Comparison of ENCODE assay signal across 19 cellular contexts in the genomic region with DNA sequence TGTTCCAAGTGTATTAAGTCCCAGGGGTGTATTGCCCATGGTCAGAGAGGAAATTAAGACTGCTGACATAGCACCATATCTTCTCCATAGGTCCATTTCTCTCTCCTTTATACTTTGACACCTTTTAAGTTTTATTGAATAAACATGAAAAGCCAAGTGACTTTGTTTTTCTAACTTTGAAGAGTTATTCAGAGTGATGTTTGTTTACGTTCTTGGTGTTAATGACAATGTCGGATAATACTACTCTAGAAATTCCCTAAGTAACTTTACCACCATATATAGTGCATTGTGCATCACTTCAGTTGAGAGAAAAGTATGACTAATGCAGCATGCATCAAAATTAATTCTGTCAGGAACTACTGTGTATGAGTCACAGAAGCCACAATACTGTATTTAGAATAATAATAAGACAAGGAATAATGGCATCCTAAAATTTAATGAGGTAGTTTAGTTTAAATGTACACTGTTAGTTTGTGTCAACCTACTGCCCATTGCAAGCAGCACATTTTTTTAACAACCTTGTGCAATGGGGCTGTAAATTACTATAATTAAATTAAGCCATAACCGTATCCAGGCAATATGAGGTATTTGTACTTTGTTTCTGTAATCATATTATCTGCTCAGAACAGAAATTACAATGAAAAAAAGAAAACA.
DNase-seq lines count a peak whose midpoint lies in the region; ATAC-seq, FAIRE-seq and TF ChIP-seq lines count a peak whose summit lies in the region.
"Had no signal": no experiment of that assay in that cellular context is flagged by ENCODE, and none has a peak within 500 bp of the region (broad histone marks: within the 10 kb centered on the region; RNA-seq: fewer than 3 reads in every experiment).

No MANE protein-coding gene starts in this region.

- H3K36me3 Mint-ChIP-seq in Caco-2 (ENCODE audit: insufficient read depth, unreplicated experiment): no peaks in the 10 kb centered on the region
- H3K36me3 Mint-ChIP-seq in activated CD4-positive, alpha-beta T cell treated with anti-CD3 and anti-CD28 coated beads for 36 hours (ENCODE audit: low read depth): no peaks in the 10 kb centered on the region
- H3K36me3 Mint-ChIP-seq: activated naive CD4-positive, alpha-beta T cell treated with anti-CD3 and anti-CD28 coated beads, Interleukin-2, amount 10 ng/mL, durations not matched to agents 7 days and 5 days had no signal

- H3K9me3 ChIP-seq in Caco-2: no peaks in the 10 kb centered on the region
- H3K9me3 ChIP-seq: SJCRH30 had no signal

- intact Hi-C loops in Caco-2 (cut with micrococcal nuclease; ENCODE audit: unreplicated experiment): no loop called here
- intact Hi-C loops in activated CD4-positive, alpha-beta T cell treated with anti-CD3 and anti-CD28 coated beads for 36 hours (cut with DNase I, micrococcal nuclease): no loop called here

- no peak overlapping the region for H3K4me3 ChIP-seq in epithelial cell of proximal tubule (ENCODE audit: low read depth, low read length)
- no peak overlapping the region for H3K4me3 ChIP-seq in skeletal muscle cell (ENCODE audit: low read depth, low read length)
- H3K4me3 ChIP-seq in Caco-2 (ENCODE audit: low read depth, low read length): no peak overlapping the region
- H3K4me3 ChIP-seq: lung, SJCRH30 had no signal

- no peaks in the 10 kb centered on the region for H3K36me3 ChIP-seq in Caco-2 (ENCODE audit: control insufficient read depth, insufficient read depth, low read length)
- H3K36me3 ChIP-seq: SJCRH30 had no signal

- no peaks in the 10 kb centered on the region for H3K4me1 ChIP-seq in Caco-2

- FAIRE-seq in RCC 7860 (lab: Jason Lieb, UNC): peak; percentile 89
- FAIRE-seq: G401.6 had no signal

- H3K4me1 Mint-ChIP-seq in Caco-2 (ENCODE audit: low read depth, unreplicated experiment): no peaks in the 10 kb centered on the region
- no peaks in the 10 kb centered on the region for H3K4me1 Mint-ChIP-seq in activated CD4-positive, alpha-beta T cell treated with anti-CD3 and anti-CD28 coated beads for 36 hours
- H3K4me1 Mint-ChIP-seq: activated naive CD4-positive, alpha-beta T cell treated with anti-CD3 and anti-CD28 coated beads, Interleukin-2, amount 10 ng/mL, durations not matched to agents 7 days and 5 days; central memory CD8-positive, alpha-beta T cell; neural crest cell had no signal

- H3K27me3 Mint-ChIP-seq in Caco-2 (ENCODE audit: insufficient read depth, unreplicated experiment): no peaks in the 10 kb centered on the region
- H3K27me3 Mint-ChIP-seq in activated CD4-positive, alpha-beta T cell treated with anti-CD3 and anti-CD28 coated beads for 36 hours: no peaks in the 10 kb centered on the region
- H3K27me3 Mint-ChIP-seq: activated naive CD4-positive, alpha-beta T cell treated with anti-CD3 and anti-CD28 coated beads, Interleukin-2, amount 10 ng/mL, durations not matched to agents 7 days and 5 days; central memory CD8-positive, alpha-beta T cell had no signal

- TF ChIP-seq CTCF in epithelial cell of proximal tubule (conservative IDR thresholded peaks at IDR 0.05; ENCODE audit: low read depth, low read length) (no peak), Caco-2 (IDR thresholded peaks at IDR 0.05; ENCODE audit: insufficient read depth in 1 of 2, low read depth in 1 of 2, low read length in 1 of 2, severe bottlenecking in 1 of 2, unreplicated experiment in 1 of 2) (no peak)

- H3K27me3 ChIP-seq in Caco-2 (replicated peaks; ENCODE audit: control insufficient read depth, insufficient read depth, low read length): no peaks in the 10 kb centered on the region
- H3K27me3 ChIP-seq: SJCRH30 had no signal

- no peak overlapping the region for H3K4me3 Mint-ChIP-seq in Caco-2 (ENCODE audit: unreplicated experiment)
- H3K4me3 Mint-ChIP-seq in activated CD4-positive, alpha-beta T cell treated with anti-CD3 and anti-CD28 coated beads for 36 hours: no peak overlapping the region
- H3K4me3 Mint-ChIP-seq: activated naive CD4-positive, alpha-beta T cell treated with anti-CD3 and anti-CD28 coated beads, Interleukin-2, amount 10 ng/mL, durations not matched to agents 7 days and 5 days; central memory CD8-positive, alpha-beta T cell; neural crest cell had no signal

- no peak overlapping the region for H3K27ac Mint-ChIP-seq in Caco-2 (ENCODE audit: unreplicated experiment)
- no peak overlapping the region for H3K27ac Mint-ChIP-seq in activated CD4-positive, alpha-beta T cell treated with anti-CD3 and anti-CD28 coated beads for 36 hours
- H3K27ac Mint-ChIP-seq: activated naive CD4-positive, alpha-beta T cell treated with anti-CD3 and anti-CD28 coated beads, Interleukin-2, amount 10 ng/mL, durations not matched to agents 7 days and 5 days had no signal

- POLR2A ChIA-PET in Caco-2 (lab: Charles Lee): no interaction called here
- POLR2A ChIA-PET in activated CD4-positive, alpha-beta T cell treated with anti-CD3 and anti-CD28 coated beads for 36 hours (lab: Charles Lee): no interaction called here

- peak; percentile 27 for DNase-seq in HPDE6-E6E7 (ENCODE audit: extremely low spot score)
- peak; percentile 63 for DNase-seq in RCC 7860 (ENCODE audit: low spot score)
- peak; percentile 46 for DNase-seq in epithelial cell of proximal tubule (ENCODE audit: low read depth)
- DNase-seq in skeletal muscle cell (ENCODE audit: low read depth): peak; percentile 16
- DNase-seq in Caco-2: no peak
- no peak for DNase-seq in activated CD4-positive, alpha-beta T cell treated with anti-CD3 and anti-CD28 coated beads for 36 hours
- DNase-seq in T-helper 9 cell: no peak
- DNase-seq in D341Med (ENCODE audit: low spot score): no peak
- DNase-seq: activated naive CD4-positive, alpha-beta T cell treated with anti-CD3 and anti-CD28 coated beads, Interleukin-2, amount 10 ng/mL, durations not matched to agents 7 days and 5 days; C1 segment of cervical spinal cord; Karpas-422; NCI-H1694; NCI-H526 treated with DMSO at 0.1 percent for 48 hours; SJCRH30; stimulated activated naive CD8-positive, alpha-beta T cell treated with anti-CD3 and anti-CD28 coated beads, Interleukin-15, Interleukin-2, amounts not matched to agents 100 U/mL and 50 U/mL, for 24 hours had no signal

- no peak for ATAC-seq in activated CD4-positive, alpha-beta T cell treated with anti-CD3 and anti-CD28 coated beads for 36 hours
- ATAC-seq: stimulated activated naive CD8-positive, alpha-beta T cell treated with anti-CD3 and anti-CD28 coated beads, Interleukin-15, Interleukin-2, amounts not matched to agents 100 U/mL and 50 U/mL, for 24 hours had no signal

- H3K9me3 Mint-ChIP-seq in Caco-2 (ENCODE audit: unreplicated experiment): no peaks in the 10 kb centered on the region
- no peaks in the 10 kb centered on the region for H3K9me3 Mint-ChIP-seq in activated CD4-positive, alpha-beta T cell treated with anti-CD3 and anti-CD28 coated beads for 36 hours (ENCODE audit: low read depth)
- H3K9me3 Mint-ChIP-seq: activated naive CD4-positive, alpha-beta T cell treated with anti-CD3 and anti-CD28 coated beads, Interleukin-2, amount 10 ng/mL, durations not matched to agents 7 days and 5 days; central memory CD8-positive, alpha-beta T cell; neural crest cell had no signal

- CTCF ChIA-PET in Caco-2 (lab: Charles Lee): no interaction called here
- CTCF ChIA-PET in activated CD4-positive, alpha-beta T cell treated with anti-CD3 and anti-CD28 coated beads for 36 hours (lab: Charles Lee): interaction anchor here (0.6 kb wide), 1 partner anchor 1338 kb away, joined by 3 read pairs; no protein-coding TSS in a partner anchor

- BruUV-seq in Caco-2 (replicated peaks; lab: Mats Ljungman, UMichigan): no TSS peak

Comparison
In these comparisons a context has a peak if more than half of its experiments do, and no peak if none do; other contexts are left out.
1. DNase-seq: peak in HPDE6-E6E7 (single experiment), RCC 7860 (single experiment), epithelial cell of proximal tubule (single experiment) and skeletal muscle cell (single experiment); none in Caco-2 (0 of 2), activated CD4-positive, alpha-beta T cell treated with anti-CD3 and anti-CD28 coated beads for 36 hours (single experiment), T-helper 9 cell (single experiment) and D341Med (single experiment).